Comparison of ENCODE assay signal across 27 cellular contexts in the genomic region with DNA sequence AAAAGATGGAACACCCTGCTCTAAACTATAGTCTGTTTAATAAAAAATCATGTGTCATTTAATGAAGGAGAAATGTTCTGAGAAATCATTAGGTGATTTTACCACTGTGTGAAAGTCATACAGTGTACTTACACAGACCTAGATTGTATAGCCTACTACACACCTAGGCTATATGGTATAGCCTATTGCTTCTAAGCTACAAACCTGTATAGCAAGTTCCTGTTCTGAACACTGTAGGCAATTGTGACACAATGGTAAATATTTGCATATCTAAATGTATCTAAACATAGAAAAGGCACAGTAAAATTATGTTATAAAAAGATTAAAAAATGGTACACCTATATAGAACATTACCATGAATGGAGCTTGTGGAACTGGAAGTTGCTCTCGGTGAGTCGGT. TPM values are rescaled to one million over a fixed set of nuclear protein-coding genes. Genes with fewer than 3 reads are reported as not detected.
DNase-seq lines count a peak whose midpoint lies in the region; ATAC-seq, FAIRE-seq and TF ChIP-seq lines count a peak whose summit lies in the region.
"Had no signal": no experiment of that assay in that cellular context is flagged by ENCODE, and none has a peak within 500 bp of the region (broad histone marks: within the 10 kb centered on the region; RNA-seq: fewer than 3 reads in every experiment).

No MANE protein-coding gene starts in this region.

- intact Hi-C loops in mucosa of descending colon (cut with DNase I, micrococcal nuclease), result no loop called here

- H3K27ac Mint-ChIP-seq in chondrocyte (ENCODE audit: unreplicated experiment), result no peak overlapping the region
- H3K27ac Mint-ChIP-seq: CD4-positive, alpha-beta T cell; T-cell; T-helper 2 cell treated with Interferon-gamma antibody and Interleukin-4, amounts not matched to agents 5 μg/mL and 100 μg/mL, for 36 hours had no signal

- no peak for TF ChIP-seq CTCF in C4-2B (conservative IDR thresholded peaks at IDR 0.05)
- TF ChIP-seq CTCF in bronchial epithelial cell (IDR thresholded peaks at IDR 0.05; ENCODE audit: insufficient read depth, low read length, severe bottlenecking), result no peak
- no peak for TF ChIP-seq CTCF in mucosa of descending colon (IDR thresholded peaks at IDR 0.05)
- no peak for TF ChIP-seq CTCF in chondrocyte (IDR thresholded peaks at IDR 0.05)

- no peak for FAIRE-seq in bronchial epithelial cell (lab: Jason Lieb, UNC)
- FAIRE-seq: GM12892, GM18507, GM19239, HTR-8/SVneo had no signal

- H3K27me3 ChIP-seq in bronchial epithelial cell (ENCODE audit: control insufficient read depth, insufficient read depth, low read length), result no peaks in the 10 kb centered on the region
- H3K27me3 ChIP-seq: SJCRH30 had no signal

- no peaks in the 10 kb centered on the region for H3K27me3 Mint-ChIP-seq in chondrocyte (ENCODE audit: low read depth)

- no peaks in the 10 kb centered on the region for H3K9me3 ChIP-seq in mucosa of descending colon
- H3K9me3 ChIP-seq: SJCRH30 had no signal

- in situ Hi-C loops in ACHN (cut with HindIII; ENCODE audit: low pct_ligation_motif_present, low pct_unique_long_range_greater_than_20kb, low sequenced_read_pairs), result no loop called here

- peaks cover 29% of the 10 kb centered on the region for H3K4me1 Mint-ChIP-seq in chondrocyte (ENCODE audit: low read depth)
- H3K4me1 Mint-ChIP-seq: T-cell had no signal

- H3K27ac ChIP-seq in C4-2B, result peak overlapping the region; percentile 89
- H3K27ac ChIP-seq: KMS-11, SJCRH30 had no signal

- peak; percentile 92 for ATAC-seq in mucosa of descending colon
- ATAC-seq: T-cell had no signal

- no peaks in the 10 kb centered on the region for H3K9me3 Mint-ChIP-seq in chondrocyte (ENCODE audit: low read depth)
- H3K9me3 Mint-ChIP-seq: CD4-positive, alpha-beta T cell; T-cell; T-helper 2 cell treated with Interferon-gamma antibody and Interleukin-4, amounts not matched to agents 5 μg/mL and 100 μg/mL, for 36 hours had no signal

- H3K36me3 ChIP-seq in bronchial epithelial cell (ENCODE audit: control insufficient read depth, insufficient read depth, low read length), result no peaks in the 10 kb centered on the region
- H3K36me3 ChIP-seq in mucosa of descending colon (ENCODE audit: low read depth), result no peaks in the 10 kb centered on the region

- no peaks in the 10 kb centered on the region for H3K36me3 Mint-ChIP-seq in chondrocyte (ENCODE audit: low read depth)
- H3K36me3 Mint-ChIP-seq: T-cell had no signal

- H3K4me3 ChIP-seq in bronchial epithelial cell (ENCODE audit: low read depth, low read length), result no peak overlapping the region
- H3K4me3 ChIP-seq in mucosa of descending colon, result no peak overlapping the region
- H3K4me3 ChIP-seq: SJCRH30 had no signal

- no peak overlapping the region for H3K4me3 Mint-ChIP-seq in chondrocyte (ENCODE audit: unreplicated experiment)
- H3K4me3 Mint-ChIP-seq: CD4-positive, alpha-beta T cell; T-cell; T-helper 2 cell treated with Interferon-gamma antibody and Interleukin-4, amounts not matched to agents 5 μg/mL and 100 μg/mL, for 36 hours had no signal

- peak; percentile 66 to 74 for DNase-seq in NCI-H526 (lab: John Stamatoyannopoulos, UW)
- peak; percentile 47 for DNase-seq in bronchial epithelial cell (ENCODE audit: low read depth)
- peak in 1 of 3 donors; percentile 38 for DNase-seq in mucosa of descending colon
- no peak for DNase-seq in chondrocyte (ENCODE audit: low spot score)
- no peak for DNase-seq in OCI-M1 (lab: John Stamatoyannopoulos, UW)
- no peak for DNase-seq in ACHN
- DNase-seq: CD4-positive, alpha-beta T cell; COR-L47; GOT3; HCEC 1CT; IMR-90; NCI-H1694; NCI-H2081; NCI-H2171; NCI-H446; NCI-H774; NK-92 treated with Interleukin-12 subunit alpha and Interleukin-12 subunit beta, amount 100 ng/mL, for 24 hours; RPMI8226; SJCRH30; T-cell had no signal

- peaks cover 5% of the 10 kb centered on the region for H3K4me1 ChIP-seq in mucosa of descending colon (ENCODE audit: low read depth)
- H3K4me1 ChIP-seq: SJCRH30 had no signal

RNA-seq across cellular contexts. Expression of a gene that starts 40.6 kb away (rescaled TPM):
- total RNA-seq in bronchial epithelial cell (3.9 and 5.9 TPM in 2 replicates), mucosa of descending colon (10 to 100 TPM; 12.7 to 14.4 (median 14.3) TPM), chondrocyte (34.8 to 38.9 TPM (median 37.5 TPM) in 3 replicates)
- total RNA-seq: CD4-positive, alpha-beta T cell had no signal

Comparison
In these comparisons a context has a peak if more than half of its experiments do, and no peak if none do; other contexts are left out.
1. DNase-seq: peak in NCI-H526 (2 of 2) and bronchial epithelial cell (single experiment); none in chondrocyte (single experiment), OCI-M1 (single experiment) and ACHN (single experiment).